In genomic region chr16:68078726-68079615, GRCh38 we compare ENCODE assay signal across 11 cellular contexts. TPM values are rescaled to one million over a fixed set of nuclear protein-coding genes. Genes with fewer than 3 reads are reported as not detected.
DNase-seq lines count a peak whose midpoint lies in the region; ATAC-seq lines count a peak whose summit lies in the region.
"Had no signal": no experiment of that assay in that cellular context is flagged by ENCODE, and none has a peak within 500 bp of the region (broad histone marks: within the 10 kb centered on the region; RNA-seq: fewer than 3 reads in every experiment).

No MANE protein-coding gene starts in this region.

- no peaks in the 10 kb centered on the region for H3K27me3 Mint-ChIP-seq in activated T-cell treated with anti-CD3 and anti-CD28 coated beads, Interleukin-2, amount 50 U/mL, for 24 hours
- no peaks in the 10 kb centered on the region for H3K27me3 Mint-ChIP-seq in activated naive CD8-positive, alpha-beta T cell treated with anti-CD3 and anti-CD28 coated beads, Interleukin-2, amount 50 U/mL, for 24 hours

- no peak for ATAC-seq in activated naive CD8-positive, alpha-beta T cell treated with anti-CD3 and anti-CD28 coated beads, Interleukin-2, amount 50 U/mL, for 24 hours

- H3K27ac ChIP-seq in muscle layer of colon (ENCODE audit: low read depth, low read length), result peak overlapping the region; percentile 1
- H3K27ac ChIP-seq in temporal lobe (ENCODE audit: low read depth, low read length), result peak overlapping the region; percentile 69
- H3K27ac ChIP-seq: GM23248 had no signal

- H3K9ac ChIP-seq in muscle layer of colon (ENCODE audit: low read length), result no peak overlapping the region
- H3K9ac ChIP-seq: GM23248 had no signal

- H3K9me3 ChIP-seq in muscle layer of colon (ENCODE audit: low read length), result no peaks in the 10 kb centered on the region
- H3K9me3 ChIP-seq: thoracic aorta had no signal

- peaks cover 71% of the 10 kb centered on the region for H3K36me3 Mint-ChIP-seq in activated T-cell treated with anti-CD3 and anti-CD28 coated beads, Interleukin-2, amount 50 U/mL, for 24 hours (ENCODE audit: low read depth)
- peaks cover 41% of the 10 kb centered on the region for H3K36me3 Mint-ChIP-seq in activated naive CD8-positive, alpha-beta T cell treated with anti-CD3 and anti-CD28 coated beads, Interleukin-2, amount 50 U/mL, for 24 hours (ENCODE audit: low read depth)

- H3K9me3 Mint-ChIP-seq in activated T-cell treated with anti-CD3 and anti-CD28 coated beads, Interleukin-2, amount 50 U/mL, for 24 hours, result no peaks in the 10 kb centered on the region
- no peaks in the 10 kb centered on the region for H3K9me3 Mint-ChIP-seq in activated naive CD8-positive, alpha-beta T cell treated with anti-CD3 and anti-CD28 coated beads, Interleukin-2, amount 50 U/mL, for 24 hours

- DNase-seq in activated T-cell treated with anti-CD3 and anti-CD28 coated beads, Interleukin-2, amount 50 U/mL, for 24 hours, result no peak
- DNase-seq in activated T-cell treated with anti-CD3 and anti-CD28 coated beads for 4 hours (no peak), NCI-H1092 treated with DMSO at 0.1 percent for 48 hours (lab: John Stamatoyannopoulos, UW) (no peak), NCI-H2081 treated with DMSO at 0.1 percent for 48 hours (lab: John Stamatoyannopoulos, UW) (no peak), mucosa of gallbladder (ENCODE audit: low spot score) (no peak)
- no peak for DNase-seq in activated naive CD8-positive, alpha-beta T cell treated with anti-CD3 and anti-CD28 coated beads, Interleukin-2, amount 50 U/mL, for 24 hours
- DNase-seq: ACHN, GM23248 had no signal

- H3K4me3 ChIP-seq in muscle layer of colon (ENCODE audit: low read depth in 1 of 2, low read length in 2 of 2), result no peak overlapping the region
- H3K4me3 ChIP-seq: GM23248, thoracic aorta had no signal

- peak overlapping the region; percentile 72 for H3K4me3 Mint-ChIP-seq in activated T-cell treated with anti-CD3 and anti-CD28 coated beads, Interleukin-2, amount 50 U/mL, for 24 hours
- H3K4me3 Mint-ChIP-seq in activated naive CD8-positive, alpha-beta T cell treated with anti-CD3 and anti-CD28 coated beads, Interleukin-2, amount 50 U/mL, for 24 hours, result peak overlapping the region; percentile 64

- H3K4me1 ChIP-seq in muscle layer of colon (ENCODE audit: insufficient read depth, low read length), result peaks cover 26% of the 10 kb centered on the region

- peaks cover 88% of the 10 kb centered on the region for H3K4me1 Mint-ChIP-seq in activated T-cell treated with anti-CD3 and anti-CD28 coated beads, Interleukin-2, amount 50 U/mL, for 24 hours (ENCODE audit: low read depth)
- peaks cover 90% of the 10 kb centered on the region for H3K4me1 Mint-ChIP-seq in activated naive CD8-positive, alpha-beta T cell treated with anti-CD3 and anti-CD28 coated beads, Interleukin-2, amount 50 U/mL, for 24 hours

- no peaks in the 10 kb centered on the region for H3K27me3 ChIP-seq in muscle layer of colon (ENCODE audit: control insufficient read depth in 1 of 2, insufficient read depth in 2 of 2, low read length in 2 of 2)

- peak overlapping the region; percentile 97 for H3K27ac Mint-ChIP-seq in activated T-cell treated with anti-CD3 and anti-CD28 coated beads, Interleukin-2, amount 50 U/mL, for 24 hours
- H3K27ac Mint-ChIP-seq in activated naive CD8-positive, alpha-beta T cell treated with anti-CD3 and anti-CD28 coated beads, Interleukin-2, amount 50 U/mL, for 24 hours, result peak overlapping the region; percentile 96

- peaks cover 36% of the 10 kb centered on the region for H3K36me3 ChIP-seq in muscle layer of colon (ENCODE audit: insufficient read depth, low read length)

RNA-seq across cellular contexts. Expression of gene NFATC3, which starts 6.2 kb away (rescaled TPM):
- total RNA-seq in temporal lobe (15.2 TPM), mucosa of gallbladder (46.5 TPM)

RNA-seq across cellular contexts. Expression of gene DUS2, which starts 55.9 kb away (rescaled TPM):
- total RNA-seq in temporal lobe (8.4 TPM), mucosa of gallbladder (9.4 TPM)

RNA-seq across cellular contexts. Expression of gene DDX28, which starts 55.9 kb away (rescaled TPM):
- total RNA-seq in temporal lobe (6.4 TPM), mucosa of gallbladder (6.6 TPM)
